ENCODE assay signal across 13 cellular contexts in the genomic region with DNA sequence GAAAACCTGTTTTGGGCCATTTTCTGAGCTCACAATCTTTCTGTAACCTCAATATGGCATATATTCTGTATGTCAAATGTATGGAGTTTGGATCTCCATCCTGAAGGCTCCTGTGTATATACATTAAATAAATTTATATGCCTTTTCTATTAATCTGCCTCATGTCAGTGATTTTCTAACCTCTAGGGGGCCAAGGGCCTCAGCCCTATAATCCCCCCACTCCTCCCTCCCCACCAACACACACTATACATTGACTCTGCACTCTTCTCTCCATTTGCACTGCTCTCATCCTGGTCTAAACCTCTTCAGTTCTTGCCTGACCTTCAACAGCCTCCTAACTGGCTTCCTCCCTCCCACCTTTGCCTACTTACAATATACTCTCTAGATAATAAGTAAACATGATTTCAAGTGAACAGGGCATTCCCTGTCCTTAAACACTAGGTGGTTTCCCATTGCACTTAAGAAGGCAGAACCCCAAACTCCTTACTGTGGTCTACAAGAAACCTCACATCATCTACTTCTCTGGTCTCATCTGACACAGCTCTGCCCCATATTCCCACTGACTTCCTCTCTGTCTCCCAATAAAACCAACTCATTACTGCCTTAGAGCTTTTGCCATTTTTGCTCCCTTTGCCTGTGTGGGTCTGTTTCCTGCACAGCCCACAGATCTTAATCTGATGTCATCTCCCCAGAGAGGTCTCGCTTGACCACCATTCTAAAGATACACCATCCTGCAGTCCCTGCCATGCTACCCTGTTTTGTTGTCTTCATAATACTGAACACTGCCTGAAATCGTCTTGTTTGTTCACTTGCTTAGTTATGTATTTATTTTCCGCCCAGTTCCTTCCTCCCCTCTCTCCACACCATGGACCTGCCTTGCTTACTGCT.
DNase-seq lines count a peak whose midpoint lies in the region; ATAC-seq and TF ChIP-seq lines count a peak whose summit lies in the region.
"Had no signal": no experiment of that assay in that cellular context is flagged by ENCODE, and none has a peak within 500 bp of the region (broad histone marks: within the 10 kb centered on the region; RNA-seq: fewer than 3 reads in every experiment).

No MANE protein-coding gene starts in this region.

- no peak overlapping the region for H3K4me3 ChIP-seq in endodermal cell (ENCODE audit: low read length)
- H3K4me3 ChIP-seq: uterus had no signal

- no peaks in the 10 kb centered on the region for H3K27me3 Mint-ChIP-seq in endodermal cell (ENCODE audit: insufficient read depth)

- peaks cover 1% of the 10 kb centered on the region for H3K4me1 ChIP-seq in endodermal cell (ENCODE audit: control insufficient read depth, insufficient read depth, low read length)
- H3K4me1 ChIP-seq: uterus had no signal

- 78 to 93% methylated on average over 1 to 3 of the region's 3 CpGs for WGBS in endodermal cell (ENCODE audit: insufficient coverage in 1 of 2, insufficient read length in 1 of 2), 2 experiments

- H3K9me3 Mint-ChIP-seq in endodermal cell, result peaks cover 24% of the 10 kb centered on the region

- H3K27ac Mint-ChIP-seq in endodermal cell, result no peak overlapping the region
- H3K27ac Mint-ChIP-seq: nephron had no signal

- peaks cover 3% of the 10 kb centered on the region for H3K36me3 Mint-ChIP-seq in endodermal cell (ENCODE audit: low read depth)

- intact Hi-C loops in left cardiac atrium (cut with DNase I), result no loop called here

- peak; percentile 51 for TF ChIP-seq CTCF in endodermal cell (conservative IDR thresholded peaks at IDR 0.05)

- ATAC-seq in GM18868 (IDR thresholded peaks at IDR 0.05; ENCODE audit: unreplicated experiment), result peak; percentile 67
- peak; percentile 90 for ATAC-seq in GM21619 (IDR thresholded peaks at IDR 0.05; ENCODE audit: unreplicated experiment)
- peak; percentile 66 for ATAC-seq in HG03139 (IDR thresholded peaks at IDR 0.05; ENCODE audit: unreplicated experiment)
- no peak for ATAC-seq in left cardiac atrium

- no peak overlapping the region for H3K27ac ChIP-seq in endodermal cell (ENCODE audit: low read depth, low read length)
- H3K27ac ChIP-seq: uterus had no signal

- DNase-seq in endodermal cell (no peak), NCI-H774 (lab: John Stamatoyannopoulos, UW) (no peak), left cardiac atrium (no peak), Kasumi-1 (lab: John Stamatoyannopoulos, UW) (no peak), OCI-M2 (lab: John Stamatoyannopoulos, UW; ENCODE audit: unreplicated experiment) (no peak)
- DNase-seq: activated CD4-positive, alpha-beta T cell treated with anti-CD3 and anti-CD28 coated beads for 4 hours; activated effector memory CD4-positive, alpha-beta T cell treated with anti-CD3 and anti-CD28 coated beads, Interleukin-2, amount 50 U/mL, for 16 hours; cerebellar nuclear complex; uterus had no signal

- no peak overlapping the region for H3K4me3 Mint-ChIP-seq in endodermal cell
- H3K4me3 Mint-ChIP-seq: nephron had no signal

- peaks cover under 1% of the 10 kb centered on the region for H3K4me1 Mint-ChIP-seq in endodermal cell
- H3K4me1 Mint-ChIP-seq: nephron had no signal

- no peaks in the 10 kb centered on the region for H3K36me3 ChIP-seq in endodermal cell (ENCODE audit: control insufficient read depth, insufficient read depth, low read length)
- H3K36me3 ChIP-seq: uterus had no signal

- peaks cover 29% of the 10 kb centered on the region for H3K9me3 ChIP-seq in endodermal cell (ENCODE audit: control insufficient read depth, low read length)
- H3K9me3 ChIP-seq: uterus had no signal

- H3K9ac ChIP-seq in endodermal cell (ENCODE audit: extremely low read depth, low read length, poor library complexity, severe bottlenecking), result no peak overlapping the region

- no peaks in the 10 kb centered on the region for H3K27me3 ChIP-seq in endodermal cell (ENCODE audit: control insufficient read depth, insufficient read depth, low read length, poor library complexity, severe bottlenecking)
- H3K27me3 ChIP-seq: uterus had no signal

Comparison
In these comparisons a context has a peak if more than half of its experiments do, and no peak if none do; other contexts are left out.
1. ATAC-seq: peak in GM18868 (single experiment), GM21619 (single experiment) and HG03139 (single experiment); none in left cardiac atrium (0 of 2).